26 cellular contexts compared by ENCODE assay signal in the genomic region with DNA sequence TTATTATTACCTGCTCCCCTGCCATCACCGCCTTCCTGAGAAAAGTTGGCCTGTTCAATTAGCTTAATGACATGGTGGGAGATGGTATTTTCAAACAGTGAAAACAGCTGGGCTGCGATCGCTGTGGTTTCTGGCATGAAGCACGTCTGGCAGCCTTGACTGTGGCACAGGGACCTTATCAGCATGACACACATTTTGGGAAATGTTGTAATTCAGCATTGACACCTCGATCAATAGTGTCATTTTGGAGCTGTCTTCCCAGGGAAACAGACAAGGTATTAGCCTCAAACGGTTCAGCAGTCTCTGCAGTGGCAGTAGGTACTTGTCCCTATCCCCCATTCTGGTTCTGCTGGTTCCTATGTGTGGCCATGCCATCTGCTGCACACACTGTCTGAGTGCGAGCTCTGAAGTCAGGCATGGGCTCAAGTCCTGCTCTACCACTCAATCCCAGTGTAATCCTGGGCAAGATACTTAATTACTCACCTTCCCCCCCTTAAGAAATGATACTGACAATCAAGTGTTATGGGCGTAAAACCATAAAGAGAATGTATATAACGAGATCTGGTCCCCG.
A peak's percentile ranks its signal among the peaks of the same experiment; 100 is the strongest.
DNase-seq lines count a peak whose midpoint lies in the region; ATAC-seq, FAIRE-seq and TF ChIP-seq lines count a peak whose summit lies in the region.
"Had no signal": no experiment of that assay in that cellular context is flagged by ENCODE, and none has a peak within 500 bp of the region (broad histone marks: within the 10 kb centered on the region; RNA-seq: fewer than 3 reads in every experiment).

No MANE protein-coding gene starts in this region.

- DNase-seq in HepG2 (ENCODE audit: low spot score) (no peak), OCI-M1 (lab: John Stamatoyannopoulos, UW) (peak; percentile 40), right atrium auricular region (ENCODE audit: low spot score) (no peak), NCI-H2081 treated with DMSO at 0.1 percent for 48 hours (lab: John Stamatoyannopoulos, UW) (no peak), posterior vena cava (ENCODE audit: low spot score) (no peak), NCI-H748 treated with DMSO at 0.1 percent for 48 hours (lab: John Stamatoyannopoulos, UW) (no peak)
- DNase-seq: activated CD4-positive, alpha-beta T cell treated with anti-CD3 and anti-CD28 coated beads, Interleukin-2, amount 10 ng/mL, durations not matched to agents 24 days and 14 days; activated effector memory CD4-positive, alpha-beta T cell treated with Interleukin-2 at 50 U/mL for 16 hours; BE2C; DMS79; effector memory CD4-positive, alpha-beta T cell; GDM1; MM.1S; naive B cell; NCI-H1436 treated with DMSO at 0.1 percent for 48 hours; posterior cingulate gyrus; stimulated activated CD4-positive, alpha-beta T cell treated with anti-CD3 and anti-CD28 coated beads, Interleukin-12 subunit alpha, Interleukin-12 subunit beta, amount 100 ng/mL, for 4 hours; stimulated activated CD4-positive, alpha-beta T cell treated with anti-CD3 and anti-CD28 coated beads, Interleukin-2, amount 100 ng/mL, for 48 hours; thyroid gland; uterus had no signal

- H3K9me3 ChIP-seq in liver (ENCODE audit: control insufficient read depth in 4 of 4, low read length in 3 of 4): no peaks in the 10 kb centered on the region
- H3K9me3 ChIP-seq in HepG2 (ENCODE audit: low read length): no peaks in the 10 kb centered on the region
- H3K9me3 ChIP-seq in right atrium auricular region: no peaks in the 10 kb centered on the region
- H3K9me3 ChIP-seq: BE2C, HAP-1, thyroid gland, uterus had no signal

- TF ChIP-seq EP300 in HepG2 (IDR thresholded peaks at IDR 0.05; ENCODE audit: low read depth in 2 of 2, low read length in 2 of 2): no peak
- no peak for TF ChIP-seq EP300 in HepG2 (CRISPR knock-in tag; IDR thresholded peaks at IDR 0.05; ENCODE audit: borderline replicate concordance)

- no peak overlapping the region for H3K9ac ChIP-seq in liver (ENCODE audit: low read depth in 1 of 2, low read length in 2 of 2)
- no peak overlapping the region for H3K9ac ChIP-seq in HepG2 (ENCODE audit: insufficient read depth, low read depth, low read length)
- H3K9ac ChIP-seq: KMS-11 had no signal

- POLR2A ChIA-PET in HepG2 (lab: Yijun Ruan, JAX): no interaction called here

- H3K36me3 ChIP-seq in liver (ENCODE audit: control insufficient read depth in 4 of 4, insufficient read depth in 3 of 4, low read depth in 1 of 4, low read length in 3 of 4): no peaks in the 10 kb centered on the region
- no peaks in the 10 kb centered on the region for H3K36me3 ChIP-seq in HepG2 (replicated peaks in 1 of 2; ENCODE audit: control insufficient read depth in 1 of 2, insufficient read depth in 2 of 2, low read length in 2 of 2)
- H3K36me3 ChIP-seq in right atrium auricular region: no peaks in the 10 kb centered on the region
- H3K36me3 ChIP-seq: BE2C, HAP-1, thyroid gland, uterus had no signal

- 48% methylated on average over 10 of the region's 10 CpGs for WGBS in liver
- 9% methylated on average over 9 of the region's 10 CpGs for WGBS in HepG2 (ENCODE audit: low lambda C conversion rate)

- H3K4me3 ChIP-seq in liver (ENCODE audit: low read depth in 1 of 3, low read length in 3 of 3) (peak overlapping the region in 2 of 3 donors; percentile 10 to 29), HepG2 (replicated peaks in 1 of 3; ENCODE audit: insufficient read depth in 1 of 3, low read depth in 2 of 3, low read length in 3 of 3) (no peak overlapping the region), right atrium auricular region (no peak overlapping the region)
- H3K4me3 ChIP-seq: coronary artery, HAP-1, thyroid gland, uterus had no signal

- TF ChIP-seq POLR2A in HepG2 (IDR thresholded peaks at IDR 0.05; ENCODE audit: insufficient read depth in 1 of 2, low read depth in 2 of 2, low read length in 2 of 2): no peak

- peaks cover 0 to 17% (median 14%) of the 10 kb centered on the region in 4 donors for H3K4me1 ChIP-seq in liver (ENCODE audit: control insufficient read depth in 4 of 4, insufficient read depth in 4 of 4, low read length in 3 of 4)
- H3K4me1 ChIP-seq in HepG2 (ENCODE audit: insufficient read depth, low read length): no peaks in the 10 kb centered on the region
- H3K4me1 ChIP-seq in right atrium auricular region: peaks cover 0 to 33% of the 10 kb centered on the region in 2 donors
- H3K4me1 ChIP-seq: BE2C, HAP-1, thyroid gland, uterus had no signal

- H3K79me2 ChIP-seq in HepG2 (ENCODE audit: insufficient read depth, low read length): no peaks in the 10 kb centered on the region

- H2AFZ ChIP-seq in HepG2 (ENCODE audit: low read length): no peak overlapping the region

- H4K20me1 ChIP-seq in HepG2 (ENCODE audit: insufficient read depth, low read length): no peaks in the 10 kb centered on the region

- H3K27ac ChIP-seq in liver (ENCODE audit: low read depth in 1 of 2, low read length in 2 of 2) (no peak overlapping the region), HepG2 (ENCODE audit: extremely low read length, insufficient read depth, low read length) (no peak overlapping the region), right atrium auricular region (peak overlapping the region; percentile 68 to 72)
- H3K27ac ChIP-seq: coronary artery, KMS-11, thyroid gland, uterus had no signal

- FAIRE-seq in HepG2 (lab: Jason Lieb, UNC): no peak
- FAIRE-seq: RCC 7860 had no signal

- no peak overlapping the region for H3K4me2 ChIP-seq in HepG2 (ENCODE audit: low read depth, low read length)
- H3K4me2 ChIP-seq: KMS-11 had no signal

- intact Hi-C loops in HepG2 (cut with micrococcal nuclease; ENCODE audit: unreplicated experiment) (no loop called here), posterior vena cava (cut with DNase I) (loop anchor here in 1 of 2 donors (10.0 kb wide), 1 partner anchor 1351 kb away; no protein-coding TSS in a partner anchor)

- CTCF ChIA-PET in HepG2 (lab: Yijun Ruan, JAX; ENCODE audit: low intra/inter-chr PET ratio, low total read pairs): no interaction called here

- TF ChIP-seq CTCF in liver (IDR thresholded peaks at IDR 0.05; ENCODE audit: low read depth, low read length, missing input control) (no peak), HepG2 (CRISPR knock-in tag; IDR thresholded peaks at IDR 0.05) (no peak), right atrium auricular region (IDR thresholded peaks at IDR 0.05) (no peak)

- no peak for ATAC-seq in HepG2
- ATAC-seq: sciatic nerve had no signal

- BruUV-seq in HepG2 (replicated peaks; lab: Mats Ljungman, UMichigan): no TSS peak

- in situ Hi-C loops in HepG2 (cut with HindIII; ENCODE audit: extremely low pct_ligation_motif_present, low pct_unique_long_range_greater_than_20kb): no loop called here

- peaks cover 0 to 7% (median 0%) of the 10 kb centered on the region in 4 donors for H3K27me3 ChIP-seq in liver (ENCODE audit: control insufficient read depth in 4 of 4, insufficient read depth in 4 of 4, low read length in 3 of 4)
- H3K27me3 ChIP-seq in HepG2 (ENCODE audit: control insufficient read depth in 1 of 2, insufficient read depth in 2 of 2, low read length in 2 of 2): peaks cover 0 to 3% of the 10 kb centered on the region in 2 experiments; a peak in 1 of 5 replicates
- H3K27me3 ChIP-seq in right atrium auricular region: no peaks in the 10 kb centered on the region
- H3K27me3 ChIP-seq: thyroid gland, uterus had no signal

- no peak for TF ChIP-seq RAD21 in liver (IDR thresholded peaks at IDR 0.05)
- TF ChIP-seq RAD21 in HepG2 (CRISPR knock-in tag; IDR thresholded peaks at IDR 0.05): no peak

TF ChIP-seq in liver, 16 proteins besides CTCF, POLR2A, EP300 and RAD21 (continues in another document):
- TF ChIP-seq NR2F2 (IDR thresholded peaks at IDR 0.05) (no peak), YY1 (IDR thresholded peaks at IDR 0.05) (peak; percentile 31), SP1 (IDR thresholded peaks at IDR 0.05) (no peak)
- TF ChIP-seq, protein P1, sequence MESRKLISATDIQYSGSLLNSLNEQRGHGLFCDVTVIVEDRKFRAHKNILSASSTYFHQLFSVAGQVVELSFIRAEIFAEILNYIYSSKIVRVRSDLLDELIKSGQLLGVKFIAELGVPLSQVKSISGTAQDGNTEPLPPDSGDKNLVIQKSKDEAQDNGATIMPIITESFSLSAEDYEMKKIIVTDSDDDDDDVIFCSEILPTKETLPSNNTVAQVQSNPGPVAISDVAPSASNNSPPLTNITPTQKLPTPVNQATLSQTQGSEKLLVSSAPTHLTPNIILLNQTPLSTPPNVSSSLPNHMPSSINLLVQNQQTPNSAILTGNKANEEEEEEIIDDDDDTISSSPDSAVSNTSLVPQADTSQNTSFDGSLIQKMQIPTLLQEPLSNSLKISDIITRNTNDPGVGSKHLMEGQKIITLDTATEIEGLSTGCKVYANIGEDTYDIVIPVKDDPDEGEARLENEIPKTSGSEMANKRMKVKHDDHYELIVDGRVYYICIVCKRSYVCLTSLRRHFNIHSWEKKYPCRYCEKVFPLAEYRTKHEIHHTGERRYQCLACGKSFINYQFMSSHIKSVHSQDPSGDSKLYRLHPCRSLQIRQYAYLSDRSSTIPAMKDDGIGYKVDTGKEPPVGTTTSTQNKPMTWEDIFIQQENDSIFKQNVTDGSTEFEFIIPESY (IDR thresholded peaks at IDR 0.05): no peak
- TF ChIP-seq, protein P2, sequence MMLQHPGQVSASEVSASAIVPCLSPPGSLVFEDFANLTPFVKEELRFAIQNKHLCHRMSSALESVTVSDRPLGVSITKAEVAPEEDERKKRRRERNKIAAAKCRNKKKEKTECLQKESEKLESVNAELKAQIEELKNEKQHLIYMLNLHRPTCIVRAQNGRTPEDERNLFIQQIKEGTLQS (IDR thresholded peaks at IDR 0.05): no peak

TF ChIP-seq in HepG2, 621 proteins besides CTCF, POLR2A, EP300 and RAD21 (continues in another document):
- TF ChIP-seq STAT5B (CRISPR knock-in tag; IDR thresholded peaks at IDR 0.05): no peak
- no peak for TF ChIP-seq ZNF563 (CRISPR knock-in tag; IDR thresholded peaks at IDR 0.05)
- TF ChIP-seq, protein P3, sequence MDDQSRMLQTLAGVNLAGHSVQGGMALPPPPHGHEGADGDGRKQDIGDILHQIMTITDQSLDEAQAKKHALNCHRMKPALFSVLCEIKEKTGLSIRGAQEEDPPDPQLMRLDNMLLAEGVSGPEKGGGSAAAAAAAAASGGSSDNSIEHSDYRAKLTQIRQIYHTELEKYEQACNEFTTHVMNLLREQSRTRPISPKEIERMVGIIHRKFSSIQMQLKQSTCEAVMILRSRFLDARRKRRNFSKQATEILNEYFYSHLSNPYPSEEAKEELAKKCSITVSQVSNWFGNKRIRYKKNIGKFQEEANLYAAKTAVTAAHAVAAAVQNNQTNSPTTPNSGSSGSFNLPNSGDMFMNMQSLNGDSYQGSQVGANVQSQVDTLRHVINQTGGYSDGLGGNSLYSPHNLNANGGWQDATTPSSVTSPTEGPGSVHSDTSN (CRISPR knock-in tag; IDR thresholded peaks at IDR 0.05; ENCODE audit: borderline replicate concordance): no peak
- TF ChIP-seq BRD4 (CRISPR knock-in tag; IDR thresholded peaks at IDR 0.05): no peak
- no peak for TF ChIP-seq ZNF589 (CRISPR knock-in tag; conservative IDR thresholded peaks at IDR 0.05)
- TF ChIP-seq SAP130 (CRISPR knock-in tag; IDR thresholded peaks at IDR 0.05; ENCODE audit: low read depth): no peak

Comparison
In these comparisons a context has a peak if more than half of its experiments do, and no peak if none do; other contexts are left out.
1. H3K4me3 ChIP-seq: peak in liver (2 of 3); none in HepG2 (0 of 3) and right atrium auricular region (0 of 2).
2. H3K27ac ChIP-seq: peak in right atrium auricular region (2 of 2); none in liver (0 of 2) and HepG2 (single experiment).